2 cellular contexts compared by ENCODE assay signal in the genomic region with DNA sequence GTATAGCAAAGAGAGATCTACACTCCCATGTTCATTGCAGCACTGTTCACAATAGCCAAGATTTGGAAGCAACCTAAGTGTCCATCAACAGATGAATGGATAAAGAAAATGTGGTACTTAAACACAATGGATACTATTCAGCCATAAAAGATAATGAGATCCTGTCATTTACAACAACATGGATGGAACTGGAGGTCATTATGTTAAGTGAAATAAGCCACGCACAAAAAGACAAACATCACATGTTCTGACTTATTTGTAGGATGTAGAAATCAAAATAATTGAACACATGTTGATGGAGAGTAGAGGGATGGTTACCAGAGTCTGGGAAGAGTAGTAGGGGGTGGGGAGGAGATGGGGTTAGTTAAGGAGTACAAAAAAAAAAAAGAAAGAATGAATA. TPM values are rescaled to one million over a fixed set of nuclear protein-coding genes. Genes with fewer than 3 reads are reported as not detected.
"Had no signal": no experiment of that assay in that cellular context is flagged by ENCODE, and none has a peak within 500 bp of the region (broad histone marks: within the 10 kb centered on the region; RNA-seq: fewer than 3 reads in every experiment).

No MANE protein-coding gene starts in this region.

RNA-seq across cellular contexts. Expression of a gene that starts 18.0 kb away (rescaled TPM):
- total RNA-seq: HT1080, RPMI7951 had no signal
